In genomic region chr3:170258105-170258487, GRCh38 we compare ENCODE assay signal across 9 cellular contexts. TPM values are rescaled to one million over a fixed set of nuclear protein-coding genes. Genes with fewer than 3 reads are reported as not detected.
DNase-seq lines count a peak whose midpoint lies in the region; ATAC-seq lines count a peak whose summit lies in the region.
"Had no signal": no experiment of that assay in that cellular context is flagged by ENCODE, and none has a peak within 500 bp of the region (broad histone marks: within the 10 kb centered on the region; RNA-seq: fewer than 3 reads in every experiment).

No MANE protein-coding gene starts in this region.

- H3K27ac Mint-ChIP-seq in naive B cell, result peak overlapping the region in 2 of 6 donors; percentile 65 to 92

- peaks cover 0 to 7% (median 1%) of the 10 kb centered on the region in 7 donors for H3K9me3 Mint-ChIP-seq in naive B cell

- H3K36me3 Mint-ChIP-seq in naive B cell, result peaks cover 0 to 4% of the 10 kb centered on the region in 2 donors

- ATAC-seq in GM19324 (IDR thresholded peaks at IDR 0.05; ENCODE audit: low FRiP score, unreplicated experiment) (peak; percentile 11), HG02678 (IDR thresholded peaks at IDR 0.05; ENCODE audit: unreplicated experiment) (peak; percentile 15), naive B cell (ENCODE audit: low read depth in 2 of 2) (no peak)

- H3K4me3 Mint-ChIP-seq in naive B cell, result peak overlapping the region in 1 of 8 donors; percentile 22

- H3K4me1 Mint-ChIP-seq in naive B cell, result peaks cover 7 to 18% (median 10%) of the 10 kb centered on the region in 3 donors

- DNase-seq in RPMI8226, result peak; percentile 60
- DNase-seq in naive B cell, result peak; percentile 7
- no peak for DNase-seq in NCI-H226
- no peak for DNase-seq in effector CD8-positive, alpha-beta T cell (lab: John Stamatoyannopoulos, UW)
- no peak for DNase-seq in NCI-H2171 treated with DMSO at 0.1 percent for 48 hours (lab: John Stamatoyannopoulos, UW)
- DNase-seq: colonic mucosa, GDM1 had no signal

- no peaks in the 10 kb centered on the region for H3K27me3 Mint-ChIP-seq in naive B cell

RNA-seq across cellular contexts. Expression of gene PRKCI, which starts 35.9 kb away (rescaled TPM):
- polyA plus RNA-seq in naive B cell (ENCODE audit: low read depth in 6 of 6), result 1 to 10 TPM; 2.0 to 6.4 (median 3.2) TPM

Comparison
In these comparisons a context has a peak if more than half of its experiments do, and no peak if none do; other contexts are left out.
1. ATAC-seq: peak in GM19324 (single experiment) and HG02678 (single experiment); none in naive B cell (0 of 2).
2. DNase-seq: peak in RPMI8226 (single experiment) and naive B cell (single experiment); none in NCI-H226 (single experiment), effector CD8-positive, alpha-beta T cell (single experiment) and NCI-H2171 treated with DMSO at 0.1 percent for 48 hours (single experiment).